Comparison of ENCODE assay signal across 2 cellular contexts in the genomic region with DNA sequence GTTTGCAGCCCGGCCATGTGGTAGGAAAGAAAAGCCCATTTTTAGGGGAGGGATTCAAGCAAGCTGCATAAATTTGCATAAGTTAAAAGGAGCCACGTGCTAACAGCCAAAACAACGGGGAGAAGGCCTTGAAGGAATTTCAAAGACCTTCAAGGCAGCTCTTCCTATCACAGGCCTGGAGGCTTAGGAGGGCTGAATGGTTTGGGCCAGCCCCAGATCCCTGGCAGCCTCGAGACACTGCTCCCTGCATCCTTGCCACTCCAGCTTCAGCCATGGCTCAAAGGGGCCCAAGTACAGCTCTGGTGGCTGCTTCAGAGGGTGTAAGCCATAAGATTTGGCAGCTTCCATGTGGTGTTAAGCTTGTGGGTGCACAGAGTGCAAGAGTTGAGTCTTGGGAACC.
TF ChIP-seq lines count a peak whose summit lies in the region.

No MANE protein-coding gene starts in this region.

TF ChIP-seq in HCT116, 20 proteins besides CTCF, POLR2A, EP300 and RAD21:
- peak; percentile 70; the same call in 1 of the 2 replicates for TF ChIP-seq CBX3 (IDR thresholded peaks at IDR 0.05; ENCODE audit: low read depth)
- TF ChIP-seq ZBTB33 (IDR thresholded peaks at IDR 0.05; ENCODE audit: extremely low read depth, insufficient replicate concordance, low read length), result no peak

TF ChIP-seq in K562, 482 proteins besides CTCF, POLR2A, EP300 and RAD21:
- TF ChIP-seq ZNF695 (CRISPR knock-in tag; IDR thresholded peaks at IDR 0.05) (no peak), ZNF280A (IDR thresholded peaks at IDR 0.05; ENCODE audit: low read depth, partially characterized antibody) (no peak), CBX3 (IDR thresholded peaks at IDR 0.05; ENCODE audit: borderline replicate concordance in 1 of 2, low read length in 2 of 2) (peak in 1 of 2 experiments; percentile 91; a peak in 1 of 3 replicates), TRIM28 (IDR thresholded peaks at IDR 0.05) (0 out of 2 replicates have a peak, but pooled peaks have one; percentile 48), C11orf30 (IDR thresholded peaks at IDR 0.05; ENCODE audit: low read depth) (no peak), CBX1 (IDR thresholded peaks at IDR 0.05; ENCODE audit: low read depth) (peak; percentile 63; the same call in 1 of the 2 replicates), TEAD2 (tag; IDR thresholded peaks at IDR 0.05) (no peak), THRAP3 (IDR thresholded peaks at IDR 0.05; ENCODE audit: borderline replicate concordance) (no peak), ZFP36 (IDR thresholded peaks at IDR 0.05; ENCODE audit: low read depth, low read length, partially characterized antibody) (peak; percentile 95), CBX5 (IDR thresholded peaks at IDR 0.05; ENCODE audit: borderline replicate concordance, low read depth) (peak; percentile 94), DPF2 (IDR thresholded peaks at IDR 0.05) (no peak), CEBPZ (IDR thresholded peaks at IDR 0.05; ENCODE audit: borderline replicate concordance, low read depth, low read length) (peak; percentile 85)
